In genomic region chr1:16978139-16978538, GRCh38 we compare ENCODE assay signal across 1 cellular context.
TF ChIP-seq lines count a peak whose summit lies in the region.

No MANE protein-coding gene starts in this region.

TF ChIP-seq in IMR-90, 13 proteins besides CTCF, POLR2A, EP300 and RAD21:
- no peak for TF ChIP-seq MAZ (IDR thresholded peaks at IDR 0.05; ENCODE audit: borderline replicate concordance, low read depth, low read length)
- no peak for TF ChIP-seq BHLHE40 (IDR thresholded peaks at IDR 0.05; ENCODE audit: low read depth, low read length)
- no peak for TF ChIP-seq FOS (IDR thresholded peaks at IDR 0.05; ENCODE audit: low read depth, low read length)
- TF ChIP-seq SMC3 (IDR thresholded peaks at IDR 0.05; ENCODE audit: low read depth, low read length), result no peak
- TF ChIP-seq, protein P1, sequence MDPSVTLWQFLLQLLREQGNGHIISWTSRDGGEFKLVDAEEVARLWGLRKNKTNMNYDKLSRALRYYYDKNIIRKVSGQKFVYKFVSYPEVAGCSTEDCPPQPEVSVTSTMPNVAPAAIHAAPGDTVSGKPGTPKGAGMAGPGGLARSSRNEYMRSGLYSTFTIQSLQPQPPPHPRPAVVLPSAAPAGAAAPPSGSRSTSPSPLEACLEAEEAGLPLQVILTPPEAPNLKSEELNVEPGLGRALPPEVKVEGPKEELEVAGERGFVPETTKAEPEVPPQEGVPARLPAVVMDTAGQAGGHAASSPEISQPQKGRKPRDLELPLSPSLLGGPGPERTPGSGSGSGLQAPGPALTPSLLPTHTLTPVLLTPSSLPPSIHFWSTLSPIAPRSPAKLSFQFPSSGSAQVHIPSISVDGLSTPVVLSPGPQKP (IDR thresholded peaks at IDR 0.05; ENCODE audit: borderline replicate concordance, low read depth, low read length), result no peak
- TF ChIP-seq CEBPB (IDR thresholded peaks at IDR 0.05; ENCODE audit: low read depth, low read length), result no peak
- no peak for TF ChIP-seq RFX5 (IDR thresholded peaks at IDR 0.05; ENCODE audit: low read depth, low read length)
- TF ChIP-seq RCOR1 (IDR thresholded peaks at IDR 0.05; ENCODE audit: insufficient replicate concordance, low read length), result no peak
- TF ChIP-seq NFE2L2 (IDR thresholded peaks at IDR 0.05; ENCODE audit: low read depth, low read length), result no peak
- TF ChIP-seq MXI1 (IDR thresholded peaks at IDR 0.05; ENCODE audit: borderline replicate concordance, low read depth, low read length), result no peak
TF ChIP-seq in IMR-90: peak in this region for 0.
